In genomic region chr11:134579709-134580634, GRCh38 we compare ENCODE assay signal across 14 cellular contexts.
A peak's percentile ranks its signal among the peaks of the same experiment; 100 is the strongest.
DNase-seq lines count a peak whose midpoint lies in the region; ATAC-seq and TF ChIP-seq lines count a peak whose summit lies in the region.
"Had no signal": no experiment of that assay in that cellular context is flagged by ENCODE, and none has a peak within 500 bp of the region (broad histone marks: within the 10 kb centered on the region; RNA-seq: fewer than 3 reads in every experiment).

No MANE protein-coding gene starts in this region.

- TF ChIP-seq RAD21 in HCT116 (IDR thresholded peaks at IDR 0.05; ENCODE audit: low read depth) = no peak

- H3K9me2 ChIP-seq in HCT116 (ENCODE audit: insufficient read depth) = no peaks in the 10 kb centered on the region

- no peaks in the 10 kb centered on the region for H3K9me3 ChIP-seq in HCT116 (ENCODE audit: control insufficient read depth in 1 of 2, insufficient read depth in 1 of 2, low read depth in 1 of 2, low read length in 2 of 2)
- no peaks in the 10 kb centered on the region for H3K9me3 ChIP-seq in CD4-positive, alpha-beta T cell (ENCODE audit: control insufficient read depth, low read length)

- TF ChIP-seq POLR2A in HCT116 (IDR thresholded peaks at IDR 0.05; ENCODE audit: borderline replicate concordance, extremely low read depth, insufficient read depth, insufficient read length) = no peak

- peak; percentile 77 for ATAC-seq in HCT116
- ATAC-seq in CD4-positive, alpha-beta T cell (ENCODE audit: poor library complexity) = no peak

- H3K4me3 Mint-ChIP-seq in progenitor cell of endocrine pancreas (ENCODE audit: low read depth) = no peak overlapping the region
- no peak overlapping the region for H3K4me3 Mint-ChIP-seq in CD4-positive, alpha-beta T cell
- H3K4me3 Mint-ChIP-seq in activated T-helper 2 cell treated with anti-CD3 and anti-CD28 coated beads, Interferon-gamma antibody, Interleukin-2, Interleukin-4, amounts not matched to agents 10 μg/mL and 5 μg/mL and 100 μg/mL, durations not matched to agents 14 hours and 24 hours and 36 hours (ENCODE audit: low read depth) = no peak overlapping the region
- H3K4me3 Mint-ChIP-seq: CD14-positive monocyte; stimulated activated naive CD8-positive, alpha-beta T cell treated with anti-CD3 and anti-CD28 coated beads, Interleukin-15, amount 100 ng/mL, for 72 hours had no signal

- H3K4me3 ChIP-seq in HCT116 (replicated peaks in 1 of 2; ENCODE audit: low read depth in 1 of 2, low read length in 2 of 2) = peak overlapping the region; percentile 22 to 44

- peak overlapping the region; percentile 82 for H2AFZ ChIP-seq in HCT116 (ENCODE audit: low read depth, low read length, poor library complexity, severe bottlenecking)
- H2AFZ ChIP-seq: parathyroid adenoma had no signal

- H3K9ac ChIP-seq in HCT116 (ENCODE audit: low read length) = no peak overlapping the region
- H3K9ac ChIP-seq: parathyroid adenoma had no signal

- H4K20me1 ChIP-seq in HCT116 (ENCODE audit: insufficient read depth) = no peaks in the 10 kb centered on the region

- POLR2A ChIA-PET in HCT116 (lab: Charles Lee) = no interaction called here
- POLR2A ChIA-PET in CD4-positive, alpha-beta T cell (lab: Charles Lee) = no interaction called here

- no peaks in the 10 kb centered on the region for H3K9me3 Mint-ChIP-seq in progenitor cell of endocrine pancreas (ENCODE audit: low read depth)
- no peaks in the 10 kb centered on the region for H3K9me3 Mint-ChIP-seq in CD4-positive, alpha-beta T cell
- H3K9me3 Mint-ChIP-seq in activated T-helper 2 cell treated with anti-CD3 and anti-CD28 coated beads, Interferon-gamma antibody, Interleukin-2, Interleukin-4, amounts not matched to agents 10 μg/mL and 5 μg/mL and 100 μg/mL, durations not matched to agents 14 hours and 24 hours and 36 hours = no peaks in the 10 kb centered on the region
- H3K9me3 Mint-ChIP-seq: stimulated activated naive CD8-positive, alpha-beta T cell treated with anti-CD3 and anti-CD28 coated beads, Interleukin-15, amount 100 ng/mL, for 72 hours had no signal

- H3K4me1 ChIP-seq in HCT116 (ENCODE audit: control insufficient read depth in 1 of 2, insufficient read depth in 2 of 2, low read length in 2 of 2) = peaks cover 9 to 13% of the 10 kb centered on the region in 2 experiments
- H3K4me1 ChIP-seq: parathyroid adenoma had no signal

- intact Hi-C loops in HCT116 (cut with micrococcal nuclease) = loop anchor here (1.0 to 10.0 kb wide), 2 partner anchors 220 to 325 kb away; partner anchors contain the start of genes ACAD8 and THYN1
- intact Hi-C loops in CD4-positive, alpha-beta T cell (cut with DNase I, micrococcal nuclease) = no loop called here
- intact Hi-C loops in activated T-helper 2 cell treated with anti-CD3 and anti-CD28 coated beads, Interferon-gamma antibody, Interleukin-2, Interleukin-4, amounts not matched to agents 10 μg/mL and 5 μg/mL and 100 μg/mL, durations not matched to agents 14 hours and 24 hours and 36 hours (cut with micrococcal nuclease) = no loop called here

- H3K27me3 ChIP-seq in HCT116 (ENCODE audit: insufficient read depth, low read length) = no peaks in the 10 kb centered on the region
- H3K27me3 ChIP-seq in CD4-positive, alpha-beta T cell (ENCODE audit: control insufficient read depth, insufficient read depth, low read length) = peaks cover 4% of the 10 kb centered on the region
- H3K27me3 ChIP-seq: brain microvascular endothelial cell had no signal

- peak overlapping the region; percentile 1 for H3K27ac Mint-ChIP-seq in progenitor cell of endocrine pancreas
- no peak overlapping the region for H3K27ac Mint-ChIP-seq in CD4-positive, alpha-beta T cell
- H3K27ac Mint-ChIP-seq in activated T-helper 2 cell treated with anti-CD3 and anti-CD28 coated beads, Interferon-gamma antibody, Interleukin-2, Interleukin-4, amounts not matched to agents 10 μg/mL and 5 μg/mL and 100 μg/mL, durations not matched to agents 14 hours and 24 hours and 36 hours = no peak overlapping the region
- H3K27ac Mint-ChIP-seq: CD14-positive monocyte; stimulated activated naive CD8-positive, alpha-beta T cell treated with anti-CD3 and anti-CD28 coated beads, Interleukin-15, amount 100 ng/mL, for 72 hours had no signal

- RAD21 ChIA-PET in HCT116 (lab: Charles Lee; ENCODE audit: low non-redundant PET in 1 of 2, low total read pairs in 2 of 2, uncharacterized antibody in 2 of 2, unreplicated experiment in 2 of 2) = no interaction called here

- no peak; a peak in 1 of 6 replicates for TF ChIP-seq CTCF in HCT116 (IDR thresholded peaks at IDR 0.05 in 2 of 3, conservative IDR thresholded peaks at IDR 0.05 in 1 of 3; ENCODE audit: borderline replicate concordance in 1 of 3, insufficient read depth in 1 of 3, low read depth in 2 of 3, low read length in 2 of 3)
- TF ChIP-seq CTCF in progenitor cell of endocrine pancreas (IDR thresholded peaks at IDR 0.05; ENCODE audit: unreplicated experiment) = no peak
- no peak for TF ChIP-seq CTCF in CD4-positive, alpha-beta T cell (IDR thresholded peaks at IDR 0.05)

- no TSS peak for BruUV-seq in HCT116 (replicated peaks; lab: Mats Ljungman, UMichigan)

- peak overlapping the region; percentile 83 for H3K4me2 ChIP-seq in HCT116 (ENCODE audit: low read length)

- H3K27ac ChIP-seq in HCT116 (ENCODE audit: low read depth, low read length) = no peak overlapping the region
- no peak overlapping the region for H3K27ac ChIP-seq in CD4-positive, alpha-beta T cell (ENCODE audit: low read depth, low read length)
- H3K27ac ChIP-seq: brain microvascular endothelial cell, parathyroid adenoma, WERI-Rb-1 had no signal

- CTCF ChIA-PET in HCT116 (lab: Charles Lee) = interaction anchor here (0.6 kb wide), 1 partner anchor 14 kb away, joined by 3 read pairs; no protein-coding TSS in a partner anchor
- CTCF ChIA-PET in CD4-positive, alpha-beta T cell (lab: Charles Lee) = no interaction called here

- no peaks in the 10 kb centered on the region for H3K36me3 Mint-ChIP-seq in progenitor cell of endocrine pancreas (ENCODE audit: insufficient read depth)
- H3K36me3 Mint-ChIP-seq in CD4-positive, alpha-beta T cell (ENCODE audit: low read depth) = no peaks in the 10 kb centered on the region
- no peaks in the 10 kb centered on the region for H3K36me3 Mint-ChIP-seq in activated T-helper 2 cell treated with anti-CD3 and anti-CD28 coated beads, Interferon-gamma antibody, Interleukin-2, Interleukin-4, amounts not matched to agents 10 μg/mL and 5 μg/mL and 100 μg/mL, durations not matched to agents 14 hours and 24 hours and 36 hours (ENCODE audit: low read depth)
- H3K36me3 Mint-ChIP-seq: CD14-positive monocyte had no signal

- H3K79me2 ChIP-seq in HCT116 (ENCODE audit: insufficient read depth, low read length) = no peaks in the 10 kb centered on the region
- H3K79me2 ChIP-seq: parathyroid adenoma had no signal

- DNase-seq in NCI-H1417 (lab: John Stamatoyannopoulos, UW) (peak in 2 of 3 experiments; percentile 20 to 31), NCI-H1417 treated with DMSO at 0.1 percent for 48 hours (lab: John Stamatoyannopoulos, UW) (no peak), HCT116 (ENCODE audit: low read depth, low spot score) (no peak), SW480 (ENCODE audit: low spot score) (peak; percentile 67), progenitor cell of endocrine pancreas (ENCODE audit: low spot score, unreplicated experiment) (no peak), DMS 273 (lab: John Stamatoyannopoulos, UW; ENCODE audit: unreplicated experiment) (no peak)
- no peak for DNase-seq in CD4-positive, alpha-beta T cell
- DNase-seq in activated T-helper 2 cell treated with anti-CD3 and anti-CD28 coated beads, Interferon-gamma antibody, Interleukin-2, Interleukin-4, amounts not matched to agents 10 μg/mL and 5 μg/mL and 100 μg/mL, durations not matched to agents 14 hours and 24 hours and 36 hours (ENCODE audit: low spot score) = no peak
- DNase-seq: brain microvascular endothelial cell; hippocampal formation; stimulated activated naive CD8-positive, alpha-beta T cell treated with anti-CD3 and anti-CD28 coated beads, Interleukin-15, amount 100 ng/mL, for 72 hours had no signal

- peaks cover 22% of the 10 kb centered on the region for H3K4me1 Mint-ChIP-seq in progenitor cell of endocrine pancreas (ENCODE audit: low read depth)
- H3K4me1 Mint-ChIP-seq in CD4-positive, alpha-beta T cell (ENCODE audit: low read depth) = peaks cover 6% of the 10 kb centered on the region
- peaks cover 18% of the 10 kb centered on the region for H3K4me1 Mint-ChIP-seq in activated T-helper 2 cell treated with anti-CD3 and anti-CD28 coated beads, Interferon-gamma antibody, Interleukin-2, Interleukin-4, amounts not matched to agents 10 μg/mL and 5 μg/mL and 100 μg/mL, durations not matched to agents 14 hours and 24 hours and 36 hours (ENCODE audit: low read depth)

- no peaks in the 10 kb centered on the region for H3K36me3 ChIP-seq in HCT116 (ENCODE audit: control insufficient read depth in 1 of 2, insufficient read depth in 2 of 2, low read length in 2 of 2)
- H3K36me3 ChIP-seq: brain microvascular endothelial cell, WERI-Rb-1 had no signal

- H3K27me3 Mint-ChIP-seq in progenitor cell of endocrine pancreas = peaks cover 17% of the 10 kb centered on the region
- H3K27me3 Mint-ChIP-seq in CD4-positive, alpha-beta T cell = peaks cover 25% of the 10 kb centered on the region
- peaks cover 8% of the 10 kb centered on the region for H3K27me3 Mint-ChIP-seq in activated T-helper 2 cell treated with anti-CD3 and anti-CD28 coated beads, Interferon-gamma antibody, Interleukin-2, Interleukin-4, amounts not matched to agents 10 μg/mL and 5 μg/mL and 100 μg/mL, durations not matched to agents 14 hours and 24 hours and 36 hours (ENCODE audit: low read depth)

TF ChIP-seq in HCT116, 20 proteins besides CTCF, POLR2A, EP300 and RAD21 (continues in another document):
- TF ChIP-seq EZH2phosphoT487 (IDR thresholded peaks at IDR 0.05; ENCODE audit: borderline replicate concordance) (no peak), FOSL1 (IDR thresholded peaks at IDR 0.05; ENCODE audit: low read depth) (0 out of 2 replicates have a peak, but pooled peaks have one; percentile 12)
- TF ChIP-seq, protein P1, sequence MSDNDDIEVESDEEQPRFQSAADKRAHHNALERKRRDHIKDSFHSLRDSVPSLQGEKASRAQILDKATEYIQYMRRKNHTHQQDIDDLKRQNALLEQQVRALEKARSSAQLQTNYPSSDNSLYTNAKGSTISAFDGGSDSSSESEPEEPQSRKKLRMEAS (IDR thresholded peaks at IDR 0.05) = no peak
- TF ChIP-seq, protein P2, sequence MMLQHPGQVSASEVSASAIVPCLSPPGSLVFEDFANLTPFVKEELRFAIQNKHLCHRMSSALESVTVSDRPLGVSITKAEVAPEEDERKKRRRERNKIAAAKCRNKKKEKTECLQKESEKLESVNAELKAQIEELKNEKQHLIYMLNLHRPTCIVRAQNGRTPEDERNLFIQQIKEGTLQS (IDR thresholded peaks at IDR 0.05) = no peak

Comparison
In these comparisons a context has a peak if more than half of its experiments do, and no peak if none do; other contexts are left out.
1. DNase-seq: peak in NCI-H1417 (2 of 3) and SW480 (single experiment); none in NCI-H1417 treated with DMSO at 0.1 percent for 48 hours (single experiment), HCT116 (single experiment), progenitor cell of endocrine pancreas (single experiment), CD4-positive, alpha-beta T cell (0 of 10), DMS 273 (single experiment) and activated T-helper 2 cell treated with anti-CD3 and anti-CD28 coated beads, Interferon-gamma antibody, Interleukin-2, Interleukin-4, amounts not matched to agents 10 μg/mL and 5 μg/mL and 100 μg/mL, durations not matched to agents 14 hours and 24 hours and 36 hours (single experiment).